In the genomic region with DNA sequence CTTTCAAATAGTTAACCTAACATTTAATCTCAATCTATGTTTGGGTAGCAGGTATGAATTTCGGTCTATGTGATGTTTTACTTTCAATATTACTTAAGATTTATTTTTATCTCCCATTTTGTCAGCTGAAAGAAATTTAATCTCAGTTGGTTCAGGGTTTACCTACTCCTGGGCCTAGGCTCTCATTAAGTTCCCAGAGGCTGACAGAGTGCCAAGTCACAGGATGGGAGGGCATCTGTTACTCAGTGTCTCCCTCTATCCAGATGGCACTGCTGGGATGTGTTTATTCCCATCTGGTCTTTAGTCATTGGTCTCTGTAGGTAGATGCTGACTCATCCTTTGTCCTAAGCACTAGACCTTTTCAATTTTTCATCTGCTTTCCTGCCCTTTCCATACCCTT, we compare ENCODE assay signal across 11 cellular contexts.
DNase-seq lines count a peak whose midpoint lies in the region; ATAC-seq and TF ChIP-seq lines count a peak whose summit lies in the region.
"Had no signal": no experiment of that assay in that cellular context is flagged by ENCODE, and none has a peak within 500 bp of the region (broad histone marks: within the 10 kb centered on the region; RNA-seq: fewer than 3 reads in every experiment).

No MANE protein-coding gene starts in this region.

- peaks cover 8% of the 10 kb centered on the region for H3K4me1 ChIP-seq in ACC112 (ENCODE audit: control insufficient read depth, insufficient read depth, low read length, unreplicated experiment)
- H3K4me1 ChIP-seq in GM23248 (ENCODE audit: insufficient read depth), result no peaks in the 10 kb centered on the region
- H3K4me1 ChIP-seq in adrenal gland (replicated peaks in 1 of 2), result no peaks in the 10 kb centered on the region

- peak overlapping the region; percentile 15 for H2AFZ ChIP-seq in ACC112 (ENCODE audit: low read length, unreplicated experiment)
- H2AFZ ChIP-seq in GM23248, result no peak overlapping the region

- POLR2A ChIA-PET in T-cell (lab: Charles Lee), result interaction anchor here in 1 of 2 donors (0.7 kb wide), 1 partner anchor 9 kb away, joined by 6 read pairs; no protein-coding TSS in a partner anchor

- H3K27ac Mint-ChIP-seq in T-cell, result no peak overlapping the region
- H3K27ac Mint-ChIP-seq in stimulated activated naive B cell treated with anti-CD40 and anti-IgM and Interleukin-4, amounts not matched to agents 10 μg/mL and 1 μg/mL and 100 μg/mL, for 72 hours, result no peak overlapping the region

- no peaks in the 10 kb centered on the region for H3F3A ChIP-seq in GM23248 (ENCODE audit: insufficient read depth)

- H3K27me3 Mint-ChIP-seq in T-cell, result peaks cover 0 to 5% of the 10 kb centered on the region in 2 donors
- peaks cover 6 to 7% of the 10 kb centered on the region in 2 donors for H3K27me3 Mint-ChIP-seq in stimulated activated naive B cell treated with anti-CD40 and anti-IgM and Interleukin-4, amounts not matched to agents 10 μg/mL and 1 μg/mL and 100 μg/mL, for 72 hours

- H3K9ac ChIP-seq in GM23248, result no peak overlapping the region

- H3K79me2 ChIP-seq in ACC112 (ENCODE audit: control insufficient read depth, insufficient read depth, low read length, unreplicated experiment) (no peaks in the 10 kb centered on the region), GM23248 (ENCODE audit: insufficient read depth) (no peaks in the 10 kb centered on the region)

- no peaks in the 10 kb centered on the region for H3K36me3 ChIP-seq in ACC112 (ENCODE audit: insufficient read depth, low read length)
- H3K36me3 ChIP-seq in GM23248 (ENCODE audit: low read depth), result no peaks in the 10 kb centered on the region
- no peaks in the 10 kb centered on the region for H3K36me3 ChIP-seq in adrenal gland (replicated peaks in 1 of 2)
- H3K36me3 ChIP-seq: ovary had no signal

- H3K4me3 ChIP-seq in ACC112 (ENCODE audit: low read depth, low read length) (no peak overlapping the region), GM23248 (no peak overlapping the region), epithelial cell of esophagus (ENCODE audit: low read length) (no peak overlapping the region), adrenal gland (no peak overlapping the region)
- H3K4me3 ChIP-seq: ovary had no signal

- H3K9me3 Mint-ChIP-seq in T-cell, result no peaks in the 10 kb centered on the region
- H3K9me3 Mint-ChIP-seq in stimulated activated naive B cell treated with anti-CD40 and anti-IgM and Interleukin-4, amounts not matched to agents 10 μg/mL and 1 μg/mL and 100 μg/mL, for 72 hours, result no peaks in the 10 kb centered on the region
- H3K9me3 Mint-ChIP-seq: brain had no signal

- intact Hi-C loops in adrenal gland (cut with DNase I), result no loop called here

- ATAC-seq in T-cell (replicated peaks in 1 of 4), result no peak
- no peak for ATAC-seq in stimulated activated naive B cell treated with anti-CD40 and anti-IgM and Interleukin-4, amounts not matched to agents 10 μg/mL and 1 μg/mL and 100 μg/mL, for 72 hours (replicated peaks)

- no peak for TF ChIP-seq POLR2A in adrenal gland (IDR thresholded peaks at IDR 0.05)

- H3K27ac ChIP-seq in ACC112 (ENCODE audit: low read depth, low read length) (no peak overlapping the region), GM23248 (no peak overlapping the region), adrenal gland (no peak overlapping the region)
- H3K27ac ChIP-seq: ovary had no signal

- TF ChIP-seq CTCF in epithelial cell of esophagus (IDR thresholded peaks at IDR 0.05; ENCODE audit: insufficient read depth, low read depth, low read length, missing control alignments) (no peak), adrenal gland (IDR thresholded peaks at IDR 0.05) (no peak), GM13976 (IDR thresholded peaks at IDR 0.05; ENCODE audit: borderline replicate concordance, control extremely low read depth, extremely low read depth, insufficient read depth, missing control alignments) (no peak)

- H3K4me2 ChIP-seq in GM23248 (ENCODE audit: unreplicated experiment), result no peak overlapping the region

- DNase-seq in GM23248 (peak; percentile 47), NCI-H524 (lab: John Stamatoyannopoulos, UW) (peak; percentile 88 to 92), epithelial cell of esophagus (ENCODE audit: low read depth) (peak; percentile 73), T-cell (no peak), adrenal gland (no peak), GM13976 (ENCODE audit: low spot score) (no peak)
- no peak for DNase-seq in stimulated activated naive B cell treated with anti-CD40 and anti-IgM and Interleukin-4, amounts not matched to agents 10 μg/mL and 1 μg/mL and 100 μg/mL, for 72 hours
- DNase-seq: ovary, Right ventricle myocardium superior had no signal

- no peaks in the 10 kb centered on the region for H3K27me3 ChIP-seq in ACC112 (ENCODE audit: insufficient read depth, low read length)
- H3K27me3 ChIP-seq in GM23248 (replicated peaks; ENCODE audit: insufficient read depth), result no peaks in the 10 kb centered on the region
- no peaks in the 10 kb centered on the region for H3K27me3 ChIP-seq in adrenal gland
- H3K27me3 ChIP-seq: ovary had no signal

- H3K4me1 Mint-ChIP-seq in T-cell, result no peaks in the 10 kb centered on the region
- peaks cover 0 to 2% of the 10 kb centered on the region in 2 donors for H3K4me1 Mint-ChIP-seq in stimulated activated naive B cell treated with anti-CD40 and anti-IgM and Interleukin-4, amounts not matched to agents 10 μg/mL and 1 μg/mL and 100 μg/mL, for 72 hours

- in situ Hi-C loops in GM23248 (cut with MboI) (no loop called here), GM13976 (cut with MboI; ENCODE audit: low sequenced_read_pairs, unreplicated experiment) (no loop called here)

- H3K9me3 ChIP-seq in GM23248 (ENCODE audit: low read depth), result no peaks in the 10 kb centered on the region
- H3K9me3 ChIP-seq in adrenal gland (replicated peaks in 1 of 3), result no peaks in the 10 kb centered on the region
- H3K9me3 ChIP-seq: ovary had no signal

- no peaks in the 10 kb centered on the region for H3K9me2 ChIP-seq in GM23248 (ENCODE audit: insufficient read depth)

- no peak overlapping the region for H3K4me3 Mint-ChIP-seq in T-cell
- no peak overlapping the region for H3K4me3 Mint-ChIP-seq in stimulated activated naive B cell treated with anti-CD40 and anti-IgM and Interleukin-4, amounts not matched to agents 10 μg/mL and 1 μg/mL and 100 μg/mL, for 72 hours
- H3K4me3 Mint-ChIP-seq: brain had no signal

- H3K36me3 Mint-ChIP-seq in T-cell, result no peaks in the 10 kb centered on the region
- H3K36me3 Mint-ChIP-seq in stimulated activated naive B cell treated with anti-CD40 and anti-IgM and Interleukin-4, amounts not matched to agents 10 μg/mL and 1 μg/mL and 100 μg/mL, for 72 hours, result no peaks in the 10 kb centered on the region
- H3K36me3 Mint-ChIP-seq: brain had no signal

- no peaks in the 10 kb centered on the region for H4K20me1 ChIP-seq in GM23248 (ENCODE audit: insufficient read depth)

- WGBS in GM23248 (ENCODE audit: low coverage in 1 of 2, low lambda C conversion rate in 2 of 2, missing lambda C conversion rate in 2 of 2), 2 experiments, result 93 to 95% methylated on average over 1 of the region's 1 CpG
- 80 to 88% (median 86%) methylated on average over 1 of the region's 1 CpG for WGBS in adrenal gland, 4 donors

- CTCF ChIA-PET in T-cell (lab: Charles Lee), result no interaction called here

Comparison
In these comparisons a context has a peak if more than half of its experiments do, and no peak if none do; other contexts are left out.
1. DNase-seq: peak in GM23248 (single experiment), NCI-H524 (2 of 2) and epithelial cell of esophagus (single experiment); none in T-cell (0 of 34), adrenal gland (0 of 7), GM13976 (single experiment) and stimulated activated naive B cell treated with anti-CD40 and anti-IgM and Interleukin-4, amounts not matched to agents 10 μg/mL and 1 μg/mL and 100 μg/mL, for 72 hours (single experiment).